ENCODE assay signal across 9 cellular contexts in genomic region chr2:31429759-31430438, GRCh38.
DNase-seq lines count a peak whose midpoint lies in the region; ATAC-seq lines count a peak whose summit lies in the region.
"Had no signal": no experiment of that assay in that cellular context is flagged by ENCODE, and none has a peak within 500 bp of the region (broad histone marks: within the 10 kb centered on the region; RNA-seq: fewer than 3 reads in every experiment).

No MANE protein-coding gene starts in this region.

- no peak overlapping the region for H3K4me3 Mint-ChIP-seq in T-helper 2 cell treated with Interferon-gamma antibody and Interleukin-4, amounts not matched to agents 5 μg/mL and 100 μg/mL, for 36 hours

- peaks cover 7% of the 10 kb centered on the region for H3K4me1 Mint-ChIP-seq in T-helper 2 cell treated with Interferon-gamma antibody and Interleukin-4, amounts not matched to agents 5 μg/mL and 100 μg/mL, for 36 hours (ENCODE audit: low read depth)

- no peak overlapping the region for H3K27ac Mint-ChIP-seq in T-helper 2 cell treated with Interferon-gamma antibody and Interleukin-4, amounts not matched to agents 5 μg/mL and 100 μg/mL, for 36 hours

- H3K27ac ChIP-seq in epithelial cell of prostate, result peak overlapping the region; percentile 77
- H3K27ac ChIP-seq: ovary had no signal

- H3K36me3 Mint-ChIP-seq in T-helper 2 cell treated with Interferon-gamma antibody and Interleukin-4, amounts not matched to agents 5 μg/mL and 100 μg/mL, for 36 hours (ENCODE audit: low read depth), result no peaks in the 10 kb centered on the region

- intact Hi-C loops in posterior cingulate gyrus (cut with DNase I), result no loop called here

- peak in 3 of 5 experiments; percentile 7 to 54 (median 20) for DNase-seq in T-helper 2 cell
- no peak for DNase-seq in T-helper 2 cell treated with Interferon-gamma antibody and Interleukin-4, amounts not matched to agents 5 μg/mL and 100 μg/mL, for 36 hours (ENCODE audit: low spot score)
- DNase-seq in T-helper 9 cell, result peak; percentile 27
- DNase-seq in epithelial cell of prostate (ENCODE audit: low read depth, low spot score), result peak; percentile 81
- DNase-seq in stimulated activated CD4-positive, alpha-beta T cell treated with anti-CD3 and anti-CD28 coated beads, TNF-alpha, amount 100 ng/mL, for 24 hours (ENCODE audit: low read depth in 3 of 3), result peak; percentile 3 to 27 (median 5)
- no peak for DNase-seq in posterior cingulate gyrus
- no peak for DNase-seq in NCI-H526 (lab: John Stamatoyannopoulos, UW)
- DNase-seq: ovary had no signal

- ATAC-seq in GM21737 (IDR thresholded peaks at IDR 0.05; ENCODE audit: unreplicated experiment), result no peak

- peaks cover 6% of the 10 kb centered on the region for H3K27me3 Mint-ChIP-seq in T-helper 2 cell treated with Interferon-gamma antibody and Interleukin-4, amounts not matched to agents 5 μg/mL and 100 μg/mL, for 36 hours (ENCODE audit: low read depth)

- no peaks in the 10 kb centered on the region for H3K9me3 Mint-ChIP-seq in T-helper 2 cell treated with Interferon-gamma antibody and Interleukin-4, amounts not matched to agents 5 μg/mL and 100 μg/mL, for 36 hours

Comparison
In these comparisons a context has a peak if more than half of its experiments do, and no peak if none do; other contexts are left out.
1. DNase-seq: peak in T-helper 2 cell (3 of 5), T-helper 9 cell (single experiment), epithelial cell of prostate (single experiment) and stimulated activated CD4-positive, alpha-beta T cell treated with anti-CD3 and anti-CD28 coated beads, TNF-alpha, amount 100 ng/mL, for 24 hours (3 of 3); none in T-helper 2 cell treated with Interferon-gamma antibody and Interleukin-4, amounts not matched to agents 5 μg/mL and 100 μg/mL, for 36 hours (single experiment), posterior cingulate gyrus (0 of 10) and NCI-H526 (0 of 2).